Comparison of ENCODE assay signal across 1 cellular context in genomic region chr6:33640361-33640760, GRCh38.
TF ChIP-seq lines count a peak whose summit lies in the region.

No MANE protein-coding gene starts in this region.

TF ChIP-seq in GM23338, 12 proteins besides CTCF, POLR2A, EP300 and RAD21 (continued from another document):
- TF ChIP-seq, protein P1, sequence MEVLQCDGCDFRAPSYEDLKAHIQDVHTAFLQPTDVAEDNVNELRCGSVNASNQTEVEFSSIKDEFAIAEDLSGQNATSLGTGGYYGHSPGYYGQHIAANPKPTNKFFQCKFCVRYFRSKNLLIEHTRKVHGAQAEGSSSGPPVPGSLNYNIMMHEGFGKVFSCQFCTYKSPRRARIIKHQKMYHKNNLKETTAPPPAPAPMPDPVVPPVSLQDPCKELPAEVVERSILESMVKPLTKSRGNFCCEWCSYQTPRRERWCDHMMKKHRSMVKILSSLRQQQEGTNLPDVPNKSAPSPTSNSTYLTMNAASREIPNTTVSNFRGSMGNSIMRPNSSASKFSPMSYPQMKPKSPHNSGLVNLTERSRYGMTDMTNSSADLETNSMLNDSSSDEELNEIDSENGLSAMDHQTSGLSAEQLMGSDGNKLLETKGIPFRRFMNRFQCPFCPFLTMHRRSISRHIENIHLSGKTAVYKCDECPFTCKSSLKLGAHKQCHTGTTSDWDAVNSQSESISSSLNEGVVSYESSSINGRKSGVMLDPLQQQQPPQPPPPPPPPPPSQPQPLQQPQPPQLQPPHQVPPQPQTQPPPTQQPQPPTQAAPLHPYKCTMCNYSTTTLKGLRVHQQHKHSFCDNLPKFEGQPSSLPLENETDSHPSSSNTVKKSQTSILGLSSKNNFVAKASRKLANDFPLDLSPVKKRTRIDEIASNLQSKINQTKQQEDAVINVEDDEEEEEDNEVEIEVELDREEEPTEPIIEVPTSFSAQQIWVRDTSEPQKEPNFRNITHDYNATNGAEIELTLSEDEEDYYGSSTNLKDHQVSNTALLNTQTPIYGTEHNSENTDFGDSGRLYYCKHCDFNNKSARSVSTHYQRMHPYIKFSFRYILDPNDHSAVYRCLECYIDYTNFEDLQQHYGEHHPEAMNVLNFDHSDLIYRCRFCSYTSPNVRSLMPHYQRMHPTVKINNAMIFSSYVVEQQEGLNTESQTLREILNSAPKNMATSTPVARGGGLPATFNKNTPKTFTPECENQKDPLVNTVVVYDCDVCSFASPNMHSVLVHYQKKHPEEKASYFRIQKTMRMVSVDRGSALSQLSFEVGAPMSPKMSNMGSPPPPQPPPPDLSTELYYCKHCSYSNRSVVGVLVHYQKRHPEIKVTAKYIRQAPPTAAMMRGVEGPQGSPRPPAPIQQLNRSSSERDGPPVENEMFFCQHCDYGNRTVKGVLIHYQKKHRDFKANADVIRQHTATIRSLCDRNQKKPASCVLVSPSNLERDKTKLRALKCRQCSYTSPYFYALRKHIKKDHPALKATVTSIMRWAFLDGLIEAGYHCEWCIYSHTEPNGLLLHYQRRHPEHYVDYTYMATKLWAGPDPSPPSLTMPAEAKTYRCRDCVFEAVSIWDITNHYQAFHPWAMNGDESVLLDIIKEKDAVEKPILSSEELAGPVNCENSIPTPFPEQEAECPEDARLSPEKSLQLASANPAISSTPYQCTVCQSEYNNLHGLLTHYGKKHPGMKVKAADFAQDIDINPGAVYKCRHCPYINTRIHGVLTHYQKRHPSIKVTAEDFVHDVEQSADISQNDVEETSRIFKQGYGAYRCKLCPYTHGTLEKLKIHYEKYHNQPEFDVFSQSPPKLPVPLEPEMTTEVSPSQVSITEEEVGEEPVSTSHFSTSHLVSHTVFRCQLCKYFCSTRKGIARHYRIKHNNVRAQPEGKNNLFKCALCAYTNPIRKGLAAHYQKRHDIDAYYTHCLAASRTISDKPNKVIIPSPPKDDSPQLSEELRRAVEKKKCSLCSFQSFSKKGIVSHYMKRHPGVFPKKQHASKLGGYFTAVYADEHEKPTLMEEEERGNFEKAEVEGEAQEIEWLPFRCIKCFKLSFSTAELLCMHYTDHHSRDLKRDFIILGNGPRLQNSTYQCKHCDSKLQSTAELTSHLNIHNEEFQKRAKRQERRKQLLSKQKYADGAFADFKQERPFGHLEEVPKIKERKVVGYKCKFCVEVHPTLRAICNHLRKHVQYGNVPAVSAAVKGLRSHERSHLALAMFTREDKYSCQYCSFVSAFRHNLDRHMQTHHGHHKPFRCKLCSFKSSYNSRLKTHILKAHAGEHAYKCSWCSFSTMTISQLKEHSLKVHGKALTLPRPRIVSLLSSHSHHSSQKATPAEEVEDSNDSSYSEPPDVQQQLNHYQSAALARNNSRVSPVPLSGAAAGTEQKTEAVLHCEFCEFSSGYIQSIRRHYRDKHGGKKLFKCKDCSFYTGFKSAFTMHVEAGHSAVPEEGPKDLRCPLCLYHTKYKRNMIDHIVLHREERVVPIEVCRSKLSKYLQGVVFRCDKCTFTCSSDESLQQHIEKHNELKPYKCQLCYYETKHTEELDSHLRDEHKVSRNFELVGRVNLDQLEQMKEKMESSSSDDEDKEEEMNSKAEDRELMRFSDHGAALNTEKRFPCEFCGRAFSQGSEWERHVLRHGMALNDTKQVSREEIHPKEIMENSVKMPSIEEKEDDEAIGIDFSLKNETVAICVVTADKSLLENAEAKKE (CRISPR knock-in tag; IDR thresholded peaks at IDR 0.05) = no peak
- TF ChIP-seq, protein P2, sequence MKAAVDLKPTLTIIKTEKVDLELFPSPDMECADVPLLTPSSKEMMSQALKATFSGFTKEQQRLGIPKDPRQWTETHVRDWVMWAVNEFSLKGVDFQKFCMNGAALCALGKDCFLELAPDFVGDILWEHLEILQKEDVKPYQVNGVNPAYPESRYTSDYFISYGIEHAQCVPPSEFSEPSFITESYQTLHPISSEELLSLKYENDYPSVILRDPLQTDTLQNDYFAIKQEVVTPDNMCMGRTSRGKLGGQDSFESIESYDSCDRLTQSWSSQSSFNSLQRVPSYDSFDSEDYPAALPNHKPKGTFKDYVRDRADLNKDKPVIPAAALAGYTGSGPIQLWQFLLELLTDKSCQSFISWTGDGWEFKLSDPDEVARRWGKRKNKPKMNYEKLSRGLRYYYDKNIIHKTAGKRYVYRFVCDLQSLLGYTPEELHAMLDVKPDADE (IDR thresholded peaks at IDR 0.05) = no peak
- TF ChIP-seq POLR2AphosphoS5 (IDR thresholded peaks at IDR 0.05; ENCODE audit: low read depth) (no peak), ZNF114 (CRISPR knock-in tag; IDR thresholded peaks at IDR 0.05) (no peak), REST (IDR thresholded peaks at IDR 0.05; ENCODE audit: unreplicated experiment) (no peak), EZH2phosphoT487 (IDR thresholded peaks at IDR 0.05; ENCODE audit: unreplicated experiment) (no peak), JUNB (IDR thresholded peaks at IDR 0.05; ENCODE audit: unreplicated experiment) (no peak)
